29 cellular contexts compared by ENCODE assay signal in genomic region chr6:285030-285771, GRCh38. TPM values are rescaled to one million over a fixed set of nuclear protein-coding genes. Genes with fewer than 3 reads are reported as not detected.
A peak's percentile ranks its signal among the peaks of the same experiment; 100 is the strongest.
DNase-seq lines count a peak whose midpoint lies in the region; ATAC-seq and TF ChIP-seq lines count a peak whose summit lies in the region.
"Had no signal": no experiment of that assay in that cellular context is flagged by ENCODE, and none has a peak within 500 bp of the region (broad histone marks: within the 10 kb centered on the region; RNA-seq: fewer than 3 reads in every experiment).

No MANE protein-coding gene starts in this region.

- H3K4me1 Mint-ChIP-seq in activated CD4-positive, alpha-beta T cell treated with anti-CD3 and anti-CD28 coated beads, Interleukin-2, amount 10 ng/mL, durations not matched to agents 24 days and 14 days = peaks cover 24% of the 10 kb centered on the region
- H3K4me1 Mint-ChIP-seq in CD4-positive, alpha-beta T cell (ENCODE audit: low read depth) = peaks cover 43% of the 10 kb centered on the region
- H3K4me1 Mint-ChIP-seq in activated B cell treated with CpG ODN at 0.5 μM for 24 hours (peaks cover 50% of the 10 kb centered on the region), Calu3 (ENCODE audit: low read depth, unreplicated experiment) (no peaks in the 10 kb centered on the region)
- peaks cover 9 to 15% of the 10 kb centered on the region in 2 donors for H3K4me1 Mint-ChIP-seq in effector memory CD8-positive, alpha-beta T cell (ENCODE audit: low read depth in 2 of 2)
- H3K4me1 Mint-ChIP-seq: H9 had no signal

- intact Hi-C loops in activated CD4-positive, alpha-beta T cell treated with anti-CD3 and anti-CD28 coated beads, Interleukin-2, amount 10 ng/mL, durations not matched to agents 24 days and 14 days (cut with micrococcal nuclease) = no loop called here
- intact Hi-C loops in CD4-positive, alpha-beta T cell (cut with DNase I, micrococcal nuclease) = no loop called here
- intact Hi-C loops in activated B cell treated with CpG ODN at 0.5 μM for 24 hours (cut with micrococcal nuclease) (no loop called here), Calu3 (cut with micrococcal nuclease; ENCODE audit: unreplicated experiment) (no loop called here)

- POLR2A ChIA-PET in CD4-positive, alpha-beta T cell (lab: Charles Lee) = interaction anchor here (0.8 to 1.8 kb wide), 2 partner anchors 8 to 90 kb away, joined by 3 to 5 read pairs; partner anchors contain the start of gene DUSP22
- POLR2A ChIA-PET in activated B cell treated with CpG ODN at 0.5 μM for 24 hours (lab: Charles Lee) = interaction anchor here (0.9 to 3.0 kb wide), 9 partner anchors 9 to 119 kb away, joined by 3 to 37 read pairs (median 8); partner anchors contain the start of gene IRF4

- peak; percentile 46 for ATAC-seq in CD4-positive, alpha-beta T cell (ENCODE audit: poor library complexity)
- no peak for ATAC-seq in activated B cell treated with CpG ODN at 0.5 μM for 24 hours (ENCODE audit: low read depth)
- ATAC-seq in effector memory CD8-positive, alpha-beta T cell (replicated peaks) = peak; percentile 58
- ATAC-seq: heart left ventricle, Right ventricle myocardium inferior had no signal

- no peak for TF ChIP-seq CTCF in CD4-positive, alpha-beta T cell (IDR thresholded peaks at IDR 0.05)
- TF ChIP-seq CTCF in activated B cell treated with CpG ODN at 0.5 μM for 24 hours (IDR thresholded peaks at IDR 0.05) = no peak
- TF ChIP-seq CTCF in Calu3 (IDR thresholded peaks at IDR 0.05; ENCODE audit: unreplicated experiment) = no peak

- peak; percentile 56 for DNase-seq in activated CD4-positive, alpha-beta T cell treated with anti-CD3 and anti-CD28 coated beads, Interleukin-2, amount 10 ng/mL, durations not matched to agents 24 days and 14 days
- DNase-seq in activated CD4-positive, alpha-beta T cell treated with anti-CD3 and anti-CD28 coated beads for 4 hours = no peak
- DNase-seq in CD4-positive, alpha-beta T cell = no peak
- no peak for DNase-seq in activated B cell treated with CpG ODN at 0.5 μM for 24 hours
- no peak for DNase-seq in effector memory CD8-positive, alpha-beta T cell
- DNase-seq in H7 = no peak
- DNase-seq in DMS53 (lab: John Stamatoyannopoulos, UW) = no peak
- no peak for DNase-seq in Calu3
- DNase-seq: activated CD8-positive, alpha-beta memory T cell treated with anti-CD3 and anti-CD28 coated beads, Interleukin-2, amount 50 U/mL, for 48 hours; activated effector memory CD4-positive, alpha-beta T cell treated with Interleukin-2 at 50 U/mL for 16 hours; amygdala; DMS 273 treated with DMSO at 0.1 percent for 48 hours; dorsolateral prefrontal cortex; EL; foreskin melanocyte; H9; heart left ventricle; islet precursor cell; left ventricle myocardium inferior; mesenchymal stem cell; NCI-H146; NCI-H345; NCI-H69; SK-N-SH; stimulated activated naive CD4-positive, alpha-beta T cell treated with Interleukin-2 at 50 U/mL for 16 hours; uterus had no signal

- no peak overlapping the region for H3K27ac ChIP-seq in CD4-positive, alpha-beta T cell (ENCODE audit: low read depth, low read length)
- H3K27ac ChIP-seq: dorsolateral prefrontal cortex, heart left ventricle, HL-60, left ventricle myocardium inferior, skin epidermis, uterus had no signal

- H3K4me3 ChIP-seq in H7 (ENCODE audit: insufficient read depth, low read depth, low read length) = no peak overlapping the region
- H3K4me3 ChIP-seq: dorsolateral prefrontal cortex, heart left ventricle, left ventricle myocardium inferior, skin epidermis, uterus had no signal

- no peaks in the 10 kb centered on the region for H3K27me3 ChIP-seq in CD4-positive, alpha-beta T cell (ENCODE audit: control insufficient read depth, insufficient read depth, low read length)
- no peaks in the 10 kb centered on the region for H3K27me3 ChIP-seq in H7 (ENCODE audit: control insufficient read depth, insufficient read depth, low read length)
- H3K27me3 ChIP-seq: uterus had no signal

- no peak overlapping the region for H3K27ac Mint-ChIP-seq in activated CD4-positive, alpha-beta T cell treated with anti-CD3 and anti-CD28 coated beads, Interleukin-2, amount 10 ng/mL, durations not matched to agents 24 days and 14 days
- H3K27ac Mint-ChIP-seq in CD4-positive, alpha-beta T cell = peak overlapping the region; percentile 67
- H3K27ac Mint-ChIP-seq in activated B cell treated with CpG ODN at 0.5 μM for 24 hours (peak overlapping the region; percentile 93), Calu3 (ENCODE audit: unreplicated experiment) (no peak overlapping the region)
- peak overlapping the region in 1 of 2 donors; percentile 8 for H3K27ac Mint-ChIP-seq in effector memory CD8-positive, alpha-beta T cell
- H3K27ac Mint-ChIP-seq: H9 had no signal

- H3K9me3 Mint-ChIP-seq in activated CD4-positive, alpha-beta T cell treated with anti-CD3 and anti-CD28 coated beads, Interleukin-2, amount 10 ng/mL, durations not matched to agents 24 days and 14 days = peaks cover 4% of the 10 kb centered on the region
- peaks cover 2% of the 10 kb centered on the region for H3K9me3 Mint-ChIP-seq in CD4-positive, alpha-beta T cell
- H3K9me3 Mint-ChIP-seq in activated B cell treated with CpG ODN at 0.5 μM for 24 hours (no peaks in the 10 kb centered on the region), Calu3 (ENCODE audit: low read depth, unreplicated experiment) (peaks cover 14% of the 10 kb centered on the region)
- no peaks in the 10 kb centered on the region for H3K9me3 Mint-ChIP-seq in effector memory CD8-positive, alpha-beta T cell

- H3K4me3 Mint-ChIP-seq in activated CD4-positive, alpha-beta T cell treated with anti-CD3 and anti-CD28 coated beads, Interleukin-2, amount 10 ng/mL, durations not matched to agents 24 days and 14 days = no peak overlapping the region
- no peak overlapping the region for H3K4me3 Mint-ChIP-seq in CD4-positive, alpha-beta T cell
- H3K4me3 Mint-ChIP-seq in activated B cell treated with CpG ODN at 0.5 μM for 24 hours = no peak overlapping the region
- H3K4me3 Mint-ChIP-seq in effector memory CD8-positive, alpha-beta T cell = peak overlapping the region in 1 of 2 donors; percentile 5
- no peak overlapping the region for H3K4me3 Mint-ChIP-seq in Calu3 (ENCODE audit: low read depth, unreplicated experiment)
- H3K4me3 Mint-ChIP-seq: H9 had no signal

- H3K36me3 Mint-ChIP-seq in activated CD4-positive, alpha-beta T cell treated with anti-CD3 and anti-CD28 coated beads, Interleukin-2, amount 10 ng/mL, durations not matched to agents 24 days and 14 days (ENCODE audit: low read depth) = no peaks in the 10 kb centered on the region
- H3K36me3 Mint-ChIP-seq in CD4-positive, alpha-beta T cell (ENCODE audit: low read depth) = no peaks in the 10 kb centered on the region
- peaks cover 25% of the 10 kb centered on the region for H3K36me3 Mint-ChIP-seq in activated B cell treated with CpG ODN at 0.5 μM for 24 hours (ENCODE audit: low read depth)
- H3K36me3 Mint-ChIP-seq in effector memory CD8-positive, alpha-beta T cell (ENCODE audit: insufficient read depth) = no peaks in the 10 kb centered on the region
- H3K36me3 Mint-ChIP-seq in Calu3 (ENCODE audit: insufficient read depth, unreplicated experiment) = no peaks in the 10 kb centered on the region

- BruUV-seq in Calu3 (replicated peaks; lab: Mats Ljungman, UMichigan) = no TSS peak

- no peaks in the 10 kb centered on the region for H3K27me3 Mint-ChIP-seq in activated CD4-positive, alpha-beta T cell treated with anti-CD3 and anti-CD28 coated beads, Interleukin-2, amount 10 ng/mL, durations not matched to agents 24 days and 14 days
- no peaks in the 10 kb centered on the region for H3K27me3 Mint-ChIP-seq in CD4-positive, alpha-beta T cell
- no peaks in the 10 kb centered on the region for H3K27me3 Mint-ChIP-seq in activated B cell treated with CpG ODN at 0.5 μM for 24 hours
- H3K27me3 Mint-ChIP-seq in effector memory CD8-positive, alpha-beta T cell = no peaks in the 10 kb centered on the region
- peaks cover 45% of the 10 kb centered on the region for H3K27me3 Mint-ChIP-seq in Calu3 (ENCODE audit: unreplicated experiment)

- no peaks in the 10 kb centered on the region for H3K36me3 ChIP-seq in H7 (replicated peaks; ENCODE audit: control insufficient read depth, insufficient read depth, low read length)
- H3K36me3 ChIP-seq: heart left ventricle, left ventricle myocardium inferior, uterus had no signal

- H3K9me3 ChIP-seq in CD4-positive, alpha-beta T cell (ENCODE audit: control insufficient read depth, low read length) = no peaks in the 10 kb centered on the region
- H3K9me3 ChIP-seq: heart left ventricle, left ventricle myocardium inferior, SK-N-SH, uterus had no signal

- CTCF ChIA-PET in CD4-positive, alpha-beta T cell (lab: Charles Lee) = no interaction called here
- CTCF ChIA-PET in activated B cell treated with CpG ODN at 0.5 μM for 24 hours (lab: Charles Lee) = interaction anchor here (1.1 to 3.0 kb wide), 2 partner anchors 58 to 97 kb away, joined by 3 to 10 read pairs; no protein-coding TSS in a partner anchor
- CTCF ChIA-PET in Calu3 (lab: Charles Lee) = no interaction called here

RNA-seq across cellular contexts. Expression of gene DUSP22, which starts 7.1 kb away (rescaled TPM):
- total RNA-seq in activated CD4-positive, alpha-beta T cell treated with anti-CD3 and anti-CD28 coated beads, Interleukin-2, amount 10 ng/mL, durations not matched to agents 24 days and 14 days = 22.5 and 24.0 TPM in 2 replicates
- total RNA-seq in CD4-positive, alpha-beta T cell = 10 to 100 TPM; 25.4 to 26.3 TPM
- total RNA-seq in activated B cell treated with CpG ODN at 0.5 μM for 24 hours (137 and 153 TPM in 2 replicates), Calu3 (2022) (14.2 and 14.7 TPM in 2 replicates)
- total RNA-seq in H7 (2014; rRNA removed; shearing (Covaris generic)) = 30.7 and 42.1 TPM in 2 replicates

Comparison
In these comparisons a context has a peak if more than half of its experiments do, and no peak if none do; other contexts are left out.
1. H3K27ac Mint-ChIP-seq: peak in CD4-positive, alpha-beta T cell (single experiment) and activated B cell treated with CpG ODN at 0.5 μM for 24 hours (single experiment); none in activated CD4-positive, alpha-beta T cell treated with anti-CD3 and anti-CD28 coated beads, Interleukin-2, amount 10 ng/mL, durations not matched to agents 24 days and 14 days (single experiment) and Calu3 (single experiment).